In the genomic region with DNA sequence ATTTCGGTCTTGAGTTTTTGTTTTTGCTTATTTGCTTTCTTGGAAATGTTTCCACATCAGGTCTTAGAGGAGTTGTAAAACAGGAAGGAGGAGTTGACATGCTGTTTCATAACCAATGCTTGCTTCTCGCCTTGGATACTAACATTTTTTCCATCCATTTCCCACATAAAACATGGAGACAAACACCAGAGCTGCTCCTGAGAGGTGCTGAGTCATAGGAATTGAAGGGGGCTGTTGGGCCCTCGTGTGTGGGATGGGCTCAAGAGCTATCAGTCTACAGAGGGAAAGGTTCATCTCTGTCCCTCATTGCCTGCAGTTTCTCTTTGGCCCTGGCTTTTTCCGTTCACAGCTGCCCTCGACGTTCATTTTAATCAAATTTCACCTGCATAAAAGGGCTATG, we compare ENCODE assay signal across 21 cellular contexts. TPM values are rescaled to one million over a fixed set of nuclear protein-coding genes. Genes with fewer than 3 reads are reported as not detected.
DNase-seq lines count a peak whose midpoint lies in the region; ATAC-seq and TF ChIP-seq lines count a peak whose summit lies in the region.
"Had no signal": no experiment of that assay in that cellular context is flagged by ENCODE, and none has a peak within 500 bp of the region (broad histone marks: within the 10 kb centered on the region; RNA-seq: fewer than 3 reads in every experiment).

No MANE protein-coding gene starts in this region.

- no peaks in the 10 kb centered on the region for H3K4me1 ChIP-seq in heart right ventricle
- H3K4me1 ChIP-seq: neural progenitor cell, SJSA1 had no signal

- intact Hi-C loops in heart right ventricle (cut with DNase I), result no loop called here

- TF ChIP-seq CTCF in NB4 (IDR thresholded peaks at IDR 0.05; ENCODE audit: low read depth, low read length), result no peak
- TF ChIP-seq CTCF in epithelial cell of esophagus (IDR thresholded peaks at IDR 0.05; ENCODE audit: insufficient read depth, low read depth, low read length, missing control alignments), result no peak
- TF ChIP-seq CTCF in omental fat pad (IDR thresholded peaks at IDR 0.05), result no peak
- no peak for TF ChIP-seq CTCF in heart right ventricle (IDR thresholded peaks at IDR 0.05)

- H3K27ac ChIP-seq in substantia nigra (ENCODE audit: low read depth, low read length, poor library complexity, severe bottlenecking) (no peak overlapping the region), heart right ventricle (no peak overlapping the region)
- H3K27ac ChIP-seq: coronary artery, esophagus muscularis mucosa, neural progenitor cell, SJSA1 had no signal

- H3K27me3 ChIP-seq in heart right ventricle, result peaks cover 0 to 5% (median 0%) of the 10 kb centered on the region in 7 donors
- H3K27me3 ChIP-seq: esophagus muscularis mucosa, neural progenitor cell, SJSA1 had no signal

- H3K36me3 ChIP-seq in heart right ventricle, result no peaks in the 10 kb centered on the region
- H3K36me3 ChIP-seq: esophagus muscularis mucosa, neural progenitor cell, SJSA1 had no signal

- 60 to 61% methylated on average over 6 of the region's 6 CpGs for WGBS in heart right ventricle, 2 donors

- no peaks in the 10 kb centered on the region for H3K9me3 ChIP-seq in heart right ventricle
- H3K9me3 ChIP-seq: esophagus muscularis mucosa, SJSA1 had no signal

- H3K4me3 ChIP-seq in NB4 (ENCODE audit: low read depth, low read length) (no peak overlapping the region), epithelial cell of esophagus (ENCODE audit: low read length) (no peak overlapping the region), heart right ventricle (no peak overlapping the region)
- H3K4me3 ChIP-seq: coronary artery, esophagus muscularis mucosa, lung, neural progenitor cell, SJSA1, skin epidermis had no signal

- peak; percentile 24 for DNase-seq in CD1c-positive myeloid dendritic cell (ENCODE audit: extremely low spot score)
- peak; percentile 19 for DNase-seq in NB4 (ENCODE audit: low read depth)
- peak; percentile 2 for DNase-seq in epithelial cell of esophagus (ENCODE audit: low read depth)
- DNase-seq in omental fat pad (ENCODE audit: low spot score), result no peak
- DNase-seq in substantia nigra (lab: John Stamatoyannopoulos, UW), result no peak
- no peak for DNase-seq in heart right ventricle
- DNase-seq: activated CD4-positive, alpha-beta T cell treated with anti-CD3 and anti-CD28 coated beads, Interleukin-2, amount 50 U/mL, for 48 hours; activated T-cell treated with anti-CD3 and anti-CD28 coated beads, Interleukin-2, amount 50 U/mL, for 48 hours; DMS 273 treated with DMSO at 0.1 percent for 48 hours; H7; NCI-H1092 treated with DMSO at 0.1 percent for 48 hours; stimulated activated naive B cell treated with anti-CD40 and anti-IgM and Interleukin-4, amounts not matched to agents 10 μg/mL and 1 μg/mL and 100 μg/mL, for 72 hours had no signal

- ATAC-seq in omental fat pad (ENCODE audit: low FRiP score) (peak; percentile 77), GM19452 (IDR thresholded peaks at IDR 0.05; ENCODE audit: unreplicated experiment) (no peak), GM21723 (IDR thresholded peaks at IDR 0.05; ENCODE audit: unreplicated experiment) (no peak), heart right ventricle (no peak)
- ATAC-seq: HepG2; stimulated activated naive B cell treated with anti-CD40 and anti-IgM and Interleukin-4, amounts not matched to agents 10 μg/mL and 1 μg/mL and 100 μg/mL, for 72 hours had no signal

- no peak for TF ChIP-seq POLR2A in NB4 (IDR thresholded peaks at IDR 0.05; ENCODE audit: extremely low read depth, insufficient read length)

RNA-seq across cellular contexts. Expression of gene TBL1X, which starts 29.9 kb away (rescaled TPM):
- total RNA-seq in omental fat pad (10 to 100 TPM; 13.1 to 22.7 (median 16.2) TPM), heart right ventricle (10 to 100 TPM in 5 of 10 donors, 1 to 10 TPM in 5; 6.5 to 14.1 (median 10.2) TPM)
- 1 to 10 TPM; 1.8 to 3.6 TPM for polyA plus RNA-seq in heart right ventricle

Comparison
In these comparisons a context has a peak if more than half of its experiments do, and no peak if none do; other contexts are left out.
1. DNase-seq: peak in CD1c-positive myeloid dendritic cell (single experiment), NB4 (single experiment) and epithelial cell of esophagus (single experiment); none in omental fat pad (single experiment), substantia nigra (0 of 49) and heart right ventricle (0 of 2).